ENCODE assay signal across 20 cellular contexts in genomic region chr12:112551681-112552080, GRCh38.
DNase-seq lines count a peak whose midpoint lies in the region; ATAC-seq, FAIRE-seq and TF ChIP-seq lines count a peak whose summit lies in the region.
"Had no signal": no experiment of that assay in that cellular context is flagged by ENCODE, and none has a peak within 500 bp of the region (broad histone marks: within the 10 kb centered on the region; RNA-seq: fewer than 3 reads in every experiment).

No MANE protein-coding gene starts in this region.

- H3K4me1 Mint-ChIP-seq in GM23338: peaks cover 3% of the 10 kb centered on the region; the same call in 2 of the 3 replicates
- no peaks in the 10 kb centered on the region for H3K4me1 Mint-ChIP-seq in activated T-helper 2 cell treated with anti-CD3 and anti-CD28 coated beads, Interferon-gamma antibody, Interleukin-2, Interleukin-4, amounts not matched to agents 10 μg/mL and 5 μg/mL and 100 μg/mL, durations not matched to agents 14 hours and 24 hours and 36 hours (ENCODE audit: low read depth)
- no peaks in the 10 kb centered on the region for H3K4me1 Mint-ChIP-seq in Calu3 (ENCODE audit: low read depth, unreplicated experiment)

- H3K18ac ChIP-seq in mesendoderm (ENCODE audit: low read length): no peak overlapping the region

- H3K4me3 Mint-ChIP-seq in GM23338 (no peak overlapping the region), Calu3 (ENCODE audit: low read depth, unreplicated experiment) (no peak overlapping the region)
- no peak overlapping the region for H3K4me3 Mint-ChIP-seq in activated T-helper 2 cell treated with anti-CD3 and anti-CD28 coated beads, Interferon-gamma antibody, Interleukin-2, Interleukin-4, amounts not matched to agents 10 μg/mL and 5 μg/mL and 100 μg/mL, durations not matched to agents 14 hours and 24 hours and 36 hours (ENCODE audit: low read depth)
- H3K4me3 Mint-ChIP-seq: CD4-positive, alpha-beta memory T cell had no signal

- H2AFZ ChIP-seq in GM23338: 0 out of 2 replicates have a peak overlapping the region, but pooled peaks have one; percentile 23
- no peak overlapping the region for H2AFZ ChIP-seq in smooth muscle cell (ENCODE audit: low read depth)

- no peak overlapping the region for H2AK5ac ChIP-seq in mesendoderm (ENCODE audit: low read length)

- no peaks in the 10 kb centered on the region for H4K20me1 ChIP-seq in GM23338 (replicated peaks; ENCODE audit: insufficient read depth)
- H4K20me1 ChIP-seq in smooth muscle cell (ENCODE audit: low read depth): no peaks in the 10 kb centered on the region

- H2BK5ac ChIP-seq in mesendoderm (ENCODE audit: low read length): no peak overlapping the region

- H3K4me2 ChIP-seq in GM23338 (no peak overlapping the region), mesendoderm (ENCODE audit: low read length) (no peak overlapping the region), smooth muscle cell (no peak overlapping the region)

- H3K27ac Mint-ChIP-seq in GM23338: no peak overlapping the region
- H3K27ac Mint-ChIP-seq in activated T-helper 2 cell treated with anti-CD3 and anti-CD28 coated beads, Interferon-gamma antibody, Interleukin-2, Interleukin-4, amounts not matched to agents 10 μg/mL and 5 μg/mL and 100 μg/mL, durations not matched to agents 14 hours and 24 hours and 36 hours: no peak overlapping the region
- no peak overlapping the region for H3K27ac Mint-ChIP-seq in Calu3 (ENCODE audit: unreplicated experiment)
- H3K27ac Mint-ChIP-seq: CD4-positive, alpha-beta memory T cell had no signal

- no peak for ATAC-seq in GM23338
- no peak for ATAC-seq in GM21717 (IDR thresholded peaks at IDR 0.05; ENCODE audit: unreplicated experiment)
- ATAC-seq: GM12878 had no signal

- no peak overlapping the region for H4K5ac ChIP-seq in mesendoderm (ENCODE audit: low read length)

- no peak overlapping the region for H2BK15ac ChIP-seq in mesendoderm (replicated peaks; ENCODE audit: low read depth)

- H3K36me3 Mint-ChIP-seq in GM23338 (ENCODE audit: low read depth): no peaks in the 10 kb centered on the region; the same call in 2 of the 3 replicates
- no peaks in the 10 kb centered on the region for H3K36me3 Mint-ChIP-seq in activated T-helper 2 cell treated with anti-CD3 and anti-CD28 coated beads, Interferon-gamma antibody, Interleukin-2, Interleukin-4, amounts not matched to agents 10 μg/mL and 5 μg/mL and 100 μg/mL, durations not matched to agents 14 hours and 24 hours and 36 hours (ENCODE audit: low read depth)
- no peaks in the 10 kb centered on the region for H3K36me3 Mint-ChIP-seq in Calu3 (ENCODE audit: insufficient read depth, unreplicated experiment)
- H3K36me3 Mint-ChIP-seq: CD4-positive, alpha-beta memory T cell had no signal

- CTCF ChIA-PET in Calu3 (lab: Charles Lee): interaction anchor here (0.7 kb wide), 1 partner anchor 1070 kb away, joined by 3 read pairs; no protein-coding TSS in a partner anchor

- H3K36me3 ChIP-seq in GM23338 (ENCODE audit: insufficient read depth) (no peaks in the 10 kb centered on the region), bronchial epithelial cell (ENCODE audit: control insufficient read depth, insufficient read depth, low read length) (no peaks in the 10 kb centered on the region), mesendoderm (ENCODE audit: control insufficient read depth, insufficient read depth, low read length) (no peaks in the 10 kb centered on the region), smooth muscle cell (ENCODE audit: low read depth) (no peaks in the 10 kb centered on the region)

- no peaks in the 10 kb centered on the region for H3K9me3 ChIP-seq in smooth muscle cell (replicated peaks; ENCODE audit: low read depth)
- H3K9me3 ChIP-seq: Caco-2 had no signal

- H3K27me3 ChIP-seq in GM23338 (ENCODE audit: insufficient read depth): no peaks in the 10 kb centered on the region
- H3K27me3 ChIP-seq in bronchial epithelial cell (ENCODE audit: control insufficient read depth, insufficient read depth, low read length): no peaks in the 10 kb centered on the region
- no peaks in the 10 kb centered on the region for H3K27me3 ChIP-seq in mesendoderm (ENCODE audit: insufficient read depth, low read length, poor library complexity)
- no peaks in the 10 kb centered on the region for H3K27me3 ChIP-seq in smooth muscle cell (ENCODE audit: low read depth)

- peaks cover 12% of the 10 kb centered on the region for H3K9me3 Mint-ChIP-seq in GM23338
- no peaks in the 10 kb centered on the region for H3K9me3 Mint-ChIP-seq in activated T-helper 2 cell treated with anti-CD3 and anti-CD28 coated beads, Interferon-gamma antibody, Interleukin-2, Interleukin-4, amounts not matched to agents 10 μg/mL and 5 μg/mL and 100 μg/mL, durations not matched to agents 14 hours and 24 hours and 36 hours
- no peaks in the 10 kb centered on the region for H3K9me3 Mint-ChIP-seq in Calu3 (ENCODE audit: low read depth, unreplicated experiment)

- H3K4ac ChIP-seq in mesendoderm (ENCODE audit: low read depth, low read length): no peak overlapping the region

- no peak overlapping the region for H3K9ac ChIP-seq in mesendoderm (ENCODE audit: low read length)
- no peak overlapping the region for H3K9ac ChIP-seq in smooth muscle cell (ENCODE audit: low read depth)

- WGBS in mesendoderm (ENCODE audit: extremely low coverage, insufficient coverage, low lambda C conversion rate): no CpG with 5 or more reads among the region's 5 CpGs
- WGBS in smooth muscle cell (ENCODE audit: low lambda C conversion rate): 76% methylated on average over 5 of the region's 5 CpGs

- FAIRE-seq in bronchial epithelial cell (lab: Jason Lieb, UNC): peak; percentile 7
- FAIRE-seq: D721Med, GM12878, H1 had no signal

- TF ChIP-seq CTCF in GM23338 (conservative IDR thresholded peaks at IDR 0.05; ENCODE audit: low read depth in 2 of 2) (no peak), bronchial epithelial cell (IDR thresholded peaks at IDR 0.05; ENCODE audit: insufficient read depth, low read length, severe bottlenecking) (no peak), smooth muscle cell (IDR thresholded peaks at IDR 0.05; ENCODE audit: borderline replicate concordance, insufficient read depth, poor library complexity, severe bottlenecking) (no peak), Calu3 (IDR thresholded peaks at IDR 0.05; ENCODE audit: unreplicated experiment) (no peak)

- intact Hi-C loops in activated T-helper 2 cell treated with anti-CD3 and anti-CD28 coated beads, Interferon-gamma antibody, Interleukin-2, Interleukin-4, amounts not matched to agents 10 μg/mL and 5 μg/mL and 100 μg/mL, durations not matched to agents 14 hours and 24 hours and 36 hours (cut with micrococcal nuclease): no loop called here
- intact Hi-C loops in Calu3 (cut with micrococcal nuclease; ENCODE audit: unreplicated experiment): no loop called here

- H3K79me2 ChIP-seq in GM23338 (replicated peaks; ENCODE audit: insufficient read depth): no peaks in the 10 kb centered on the region
- no peaks in the 10 kb centered on the region for H3K79me2 ChIP-seq in mesendoderm (ENCODE audit: control insufficient read depth, insufficient read depth, low read length)
- H3K79me2 ChIP-seq in smooth muscle cell (ENCODE audit: low read depth): no peaks in the 10 kb centered on the region

- DNase-seq in GM23338 (ENCODE audit: low spot score): no peak
- DNase-seq in bronchial epithelial cell (ENCODE audit: low read depth): no peak
- DNase-seq in mesendoderm: peak; percentile 38
- no peak for DNase-seq in smooth muscle cell (lab: John Stamatoyannopoulos, UW; ENCODE audit: unreplicated experiment)
- DNase-seq in activated T-helper 2 cell treated with anti-CD3 and anti-CD28 coated beads, Interferon-gamma antibody, Interleukin-2, Interleukin-4, amounts not matched to agents 10 μg/mL and 5 μg/mL and 100 μg/mL, durations not matched to agents 14 hours and 24 hours and 36 hours (ENCODE audit: low spot score): no peak
- no peak for DNase-seq in Calu3
- DNase-seq: 8988T; C1 segment of cervical spinal cord; Caco-2; CD4-positive, alpha-beta memory T cell; DMS 273 treated with DMSO at 0.1 percent for 48 hours; DMS79; EL; GDM1; H7; HCEC 1CT had no signal

- H3K4me1 ChIP-seq in GM23338 (ENCODE audit: insufficient read depth) (no peaks in the 10 kb centered on the region), mesendoderm (ENCODE audit: control insufficient read depth, low read depth, low read length) (no peaks in the 10 kb centered on the region), smooth muscle cell (ENCODE audit: low read depth) (no peaks in the 10 kb centered on the region)
- H3K4me1 ChIP-seq: Caco-2 had no signal

- H3K27ac ChIP-seq in GM23338 (ENCODE audit: low read depth): no peak overlapping the region
- H3K27ac ChIP-seq in mesendoderm (ENCODE audit: low read depth, low read length): no peak overlapping the region
- no peak overlapping the region for H3K27ac ChIP-seq in smooth muscle cell (ENCODE audit: low read depth)

- no peaks in the 10 kb centered on the region for H3K79me1 ChIP-seq in mesendoderm (ENCODE audit: low read length)

- no TSS peak for BruUV-seq in Calu3 (replicated peaks; lab: Mats Ljungman, UMichigan)

- H3K27me3 Mint-ChIP-seq in GM23338 (ENCODE audit: insufficient read depth, low read depth, poor library complexity) (peaks cover 2% of the 10 kb centered on the region), Calu3 (ENCODE audit: unreplicated experiment) (peaks cover 85% of the 10 kb centered on the region)
- peaks cover 2% of the 10 kb centered on the region for H3K27me3 Mint-ChIP-seq in activated T-helper 2 cell treated with anti-CD3 and anti-CD28 coated beads, Interferon-gamma antibody, Interleukin-2, Interleukin-4, amounts not matched to agents 10 μg/mL and 5 μg/mL and 100 μg/mL, durations not matched to agents 14 hours and 24 hours and 36 hours (ENCODE audit: low read depth)

- no peaks in the 10 kb centered on the region for H3K9me2 ChIP-seq in GM23338 (ENCODE audit: insufficient read depth)

- H3F3A ChIP-seq in GM23338 (replicated peaks; ENCODE audit: low read depth) (no peaks in the 10 kb centered on the region), smooth muscle cell (ENCODE audit: low read depth) (no peaks in the 10 kb centered on the region)

- H2BK120ac ChIP-seq in mesendoderm (ENCODE audit: low read depth, low read length): no peak overlapping the region

- no peak overlapping the region for H3K56ac ChIP-seq in mesendoderm (ENCODE audit: low read length)

- H3K4me3 ChIP-seq in GM23338: no peak overlapping the region
- no peak overlapping the region for H3K4me3 ChIP-seq in bronchial epithelial cell (ENCODE audit: low read depth, low read length)
- no peak overlapping the region for H3K4me3 ChIP-seq in mesendoderm (ENCODE audit: low read length)
- H3K4me3 ChIP-seq in smooth muscle cell: no peak overlapping the region
- H3K4me3 ChIP-seq: GM12878 had no signal

- H4K8ac ChIP-seq in mesendoderm (ENCODE audit: low read depth, low read length): no peak overlapping the region

- H3K23ac ChIP-seq in mesendoderm (ENCODE audit: low read length): no peak overlapping the region
